23 cellular contexts compared by ENCODE assay signal in genomic region chr16:79439866-79440265, GRCh38.
A peak's percentile ranks its signal among the peaks of the same experiment; 100 is the strongest.
DNase-seq lines count a peak whose midpoint lies in the region; ATAC-seq, FAIRE-seq and TF ChIP-seq lines count a peak whose summit lies in the region.
"Had no signal": no experiment of that assay in that cellular context is flagged by ENCODE, and none has a peak within 500 bp of the region (broad histone marks: within the 10 kb centered on the region; RNA-seq: fewer than 3 reads in every experiment).

No MANE protein-coding gene starts in this region.

- peak in 1 of 2 donors; percentile 69 for TF ChIP-seq EP300 in tibial nerve (IDR thresholded peaks at IDR 0.05)

- H3K9me3 ChIP-seq in pancreas (no peaks in the 10 kb centered on the region), ascending aorta (no peaks in the 10 kb centered on the region), T-helper 17 cell (ENCODE audit: control insufficient read depth, low read length, poor library complexity, severe bottlenecking) (no peaks in the 10 kb centered on the region), tibial nerve (no peaks in the 10 kb centered on the region)
- H3K9me3 ChIP-seq: SK-N-SH had no signal

- H3K4me3 ChIP-seq in pancreas (no peak overlapping the region), ascending aorta (no peak overlapping the region), tibial nerve (no peak overlapping the region)
- H3K4me3 ChIP-seq: GM23248, K562 had no signal

- no peaks in the 10 kb centered on the region for H3K4me1 Mint-ChIP-seq in T-helper 17 cell

- WGBS in pancreas, 2 donors: 63 to 72% methylated on average over 2 of the region's 2 CpGs
- 58 to 62% methylated on average over 2 of the region's 2 CpGs for WGBS in tibial nerve, 2 donors

- TF ChIP-seq CTCF in pancreas (IDR thresholded peaks at IDR 0.05) (no peak), ascending aorta (IDR thresholded peaks at IDR 0.05) (no peak), tibial nerve (IDR thresholded peaks at IDR 0.05) (no peak)

- H3K36me3 Mint-ChIP-seq in T-helper 17 cell (ENCODE audit: low read depth): peaks cover 4% of the 10 kb centered on the region
- H3K36me3 Mint-ChIP-seq: CD14-positive monocyte had no signal

- no peak overlapping the region for H3K27ac ChIP-seq in pancreas
- no peak overlapping the region for H3K27ac ChIP-seq in ascending aorta
- H3K27ac ChIP-seq in tibial nerve: no peak overlapping the region
- H3K27ac ChIP-seq: GM23248 had no signal

- H3K4me3 Mint-ChIP-seq in T-helper 17 cell: no peak overlapping the region

- intact Hi-C loops in pancreas (cut with DNase I): no loop called here
- intact Hi-C loops in ascending aorta (cut with DNase I): no loop called here

- ATAC-seq in left lobe of liver: peak; percentile 28
- peak in 3 of 4 donors; percentile 24 to 46 (median 43) for ATAC-seq in pancreas
- no peak for ATAC-seq in T-helper 17 cell
- ATAC-seq: HCT116, K562 had no signal

- peaks cover 6% of the 10 kb centered on the region for H3K27me3 Mint-ChIP-seq in T-helper 17 cell

- DNase-seq in G401 (ENCODE audit: low spot score) (peak; percentile 78), astrocyte of the hippocampus (ENCODE audit: low read depth, low spot score) (peak; percentile 43), left lobe of liver (ENCODE audit: low spot score) (no peak), pancreas (no peak), NCI-H2029 (lab: John Stamatoyannopoulos, UW) (no peak), ascending aorta (ENCODE audit: low spot score in 2 of 2) (no peak), T-helper 17 cell (no peak), tibial nerve (ENCODE audit: low spot score in 2 of 2) (no peak)
- DNase-seq: ACHN, DMS79 treated with DMSO at 0.1 percent for 48 hours, GM23248, NCI-H1105, NCI-H1694 treated with DMSO at 0.1 percent for 48 hours, NCI-H2107, NCI-H510A, NCI-H774, OCI-M1, SHP77 treated with DMSO at 0.1 percent for 48 hours, SK-N-SH had no signal

- no peak for FAIRE-seq in pancreas (lab: Jason Lieb, UNC)
- FAIRE-seq: G401.6, K562 had no signal

- H3K27me3 ChIP-seq in pancreas (no peaks in the 10 kb centered on the region), ascending aorta (no peaks in the 10 kb centered on the region), tibial nerve (no peaks in the 10 kb centered on the region)

- H3K27ac Mint-ChIP-seq in T-helper 17 cell: no peak overlapping the region

- no peaks in the 10 kb centered on the region for H3K36me3 ChIP-seq in pancreas
- no peaks in the 10 kb centered on the region for H3K36me3 ChIP-seq in ascending aorta
- no peaks in the 10 kb centered on the region for H3K36me3 ChIP-seq in tibial nerve

- no peak for TF ChIP-seq POLR2A in tibial nerve (IDR thresholded peaks at IDR 0.05)

- H3K4me1 ChIP-seq in pancreas (no peaks in the 10 kb centered on the region), ascending aorta (no peaks in the 10 kb centered on the region), tibial nerve (peaks cover 0 to 20% (median 3%) of the 10 kb centered on the region in 4 donors)

- in situ Hi-C loops in G401 (cut with HindIII; ENCODE audit: low sequenced_read_pairs): no loop called here

Comparison
In these comparisons a context has a peak if more than half of its experiments do, and no peak if none do; other contexts are left out.
1. DNase-seq: peak in G401 (single experiment) and astrocyte of the hippocampus (single experiment); none in left lobe of liver (single experiment), pancreas (0 of 6), NCI-H2029 (single experiment), ascending aorta (0 of 2), T-helper 17 cell (0 of 3) and tibial nerve (0 of 2).